In genomic region chr6:15491986-15492269, GRCh38 we compare ENCODE assay signal across 1 cellular context.
TF ChIP-seq lines count a peak whose summit lies in the region.

No MANE protein-coding gene starts in this region.

TF ChIP-seq in WTC11, 78 proteins besides CTCF, POLR2A, EP300 and RAD21 (continued from another document):
- TF ChIP-seq CREB1 (CRISPR knock-in tag; IDR thresholded peaks at IDR 0.05) = no peak
- TF ChIP-seq ZNF138 (CRISPR knock-in tag; conservative IDR thresholded peaks at IDR 0.05) = no peak
